ENCODE assay signal across 19 cellular contexts in genomic region chr15:80912673-80913072, GRCh38.
DNase-seq lines count a peak whose midpoint lies in the region; ATAC-seq, FAIRE-seq and TF ChIP-seq lines count a peak whose summit lies in the region.
"Had no signal": no experiment of that assay in that cellular context is flagged by ENCODE, and none has a peak within 500 bp of the region (broad histone marks: within the 10 kb centered on the region; RNA-seq: fewer than 3 reads in every experiment).

No MANE protein-coding gene starts in this region.

- WGBS in A549 (ENCODE audit: missing lambda C conversion rate): 71% methylated on average over 6 of the region's 6 CpGs
- 86% methylated on average over 6 of the region's 6 CpGs for WGBS in prostate gland
- 82 to 85% methylated on average over 6 of the region's 6 CpGs for WGBS in testis, 2 donors

- CTCF ChIA-PET in A549 (lab: Yijun Ruan, JAX): interaction anchor here (0.6 to 3.2 kb wide), 5 partner anchors 12 to 457 kb away, joined by 3 to 17 read pairs (median 3); no protein-coding TSS in a partner anchor

- H3K36me3 ChIP-seq in prostate gland: no peaks in the 10 kb centered on the region
- no peaks in the 10 kb centered on the region for H3K36me3 ChIP-seq in testis (ENCODE audit: low read depth, missing control alignments)

- H3K4me2 ChIP-seq in A549: no peak overlapping the region
- H3K4me2 ChIP-seq: KMS-11 had no signal

- TF ChIP-seq CTCF in A549 (IDR thresholded peaks at IDR 0.05): no peak
- no peak for TF ChIP-seq CTCF in dorsolateral prefrontal cortex (IDR thresholded peaks at IDR 0.05 in 54 of 56, conservative IDR thresholded peaks at IDR 0.05 in 2 of 56; ENCODE audit: low read depth in 1 of 56, partially characterized antibody in 56 of 56)
- TF ChIP-seq CTCF in prostate gland (IDR thresholded peaks at IDR 0.05): no peak
- TF ChIP-seq CTCF in testis (IDR thresholded peaks at IDR 0.05): no peak
- no peak for TF ChIP-seq CTCF in omental fat pad (IDR thresholded peaks at IDR 0.05)

- no peak for FAIRE-seq in A549 (lab: Jason Lieb, UNC)
- FAIRE-seq: D721Med, H54 had no signal

- H3K27me3 ChIP-seq in dorsolateral prefrontal cortex: no peaks in the 10 kb centered on the region
- no peaks in the 10 kb centered on the region for H3K27me3 ChIP-seq in prostate gland (replicated peaks; ENCODE audit: insufficient read depth)
- no peaks in the 10 kb centered on the region for H3K27me3 ChIP-seq in testis

- ATAC-seq in A549: no peak
- ATAC-seq in omental fat pad (ENCODE audit: low FRiP score): no peak
- no peak for ATAC-seq in HG02938 (IDR thresholded peaks at IDR 0.05; ENCODE audit: unreplicated experiment)
- no peak for ATAC-seq in GM18511 (IDR thresholded peaks at IDR 0.05; ENCODE audit: unreplicated experiment)
- ATAC-seq: CD8-positive, alpha-beta T cell; HCT116 had no signal

- H3K27ac ChIP-seq in A549 (no peak overlapping the region), dorsolateral prefrontal cortex (peak overlapping the region in 39 of 59 donors; percentile 0 to 75 (median 51)), prostate gland (peak overlapping the region; percentile 4 to 49), testis (peak overlapping the region; percentile 47 to 65)
- H3K27ac ChIP-seq: KMS-11 had no signal

- H3K4me1 ChIP-seq in A549 (no peaks in the 10 kb centered on the region), prostate gland (replicated peaks) (peaks cover 11% of the 10 kb centered on the region), testis (peaks cover 20% of the 10 kb centered on the region)

- POLR2A ChIA-PET in A549 (lab: Yijun Ruan, JAX): no interaction called here

- peaks cover 11% of the 10 kb centered on the region; the same call in 1 of the 3 replicates for H3K9me3 ChIP-seq in A549
- no peaks in the 10 kb centered on the region for H3K9me3 ChIP-seq in prostate gland
- no peaks in the 10 kb centered on the region for H3K9me3 ChIP-seq in testis

- H3K4me3 ChIP-seq in A549: no peak overlapping the region
- H3K4me3 ChIP-seq in dorsolateral prefrontal cortex: no peak overlapping the region
- no peak overlapping the region for H3K4me3 ChIP-seq in prostate gland
- H3K4me3 ChIP-seq in testis: no peak overlapping the region

- no peak for TF ChIP-seq EP300 in A549 (IDR thresholded peaks at IDR 0.05)

- DNase-seq in A549 (ENCODE audit: low read depth in 1 of 2, low spot score in 1 of 2): no peak
- no peak for DNase-seq in dorsolateral prefrontal cortex
- no peak for DNase-seq in prostate gland (ENCODE audit: low spot score)
- no peak for DNase-seq in testis
- no peak for DNase-seq in omental fat pad (ENCODE audit: low spot score)
- DNase-seq: 8988T; ACHN; C1 segment of cervical spinal cord; CD8-positive, alpha-beta T cell; COR-L47; DMS153; DND-41; GF-D8 had no signal

- no peak for TF ChIP-seq RAD21 in A549 (conservative IDR thresholded peaks at IDR 0.05 in 1 of 2, IDR thresholded peaks at IDR 0.05 in 1 of 2)

- no peak for TF ChIP-seq POLR2A in A549 (IDR thresholded peaks at IDR 0.05; ENCODE audit: low read length)
- TF ChIP-seq POLR2A in prostate gland (IDR thresholded peaks at IDR 0.05): no peak
- TF ChIP-seq POLR2A in testis (IDR thresholded peaks at IDR 0.05): no peak

- intact Hi-C loops in dorsolateral prefrontal cortex (cut with DNase I) (no loop called here), prostate gland (cut with DNase I) (no loop called here), testis (cut with DNase I; ENCODE audit: low total_unique reads) (no loop called here)

TF ChIP-seq in A549, 52 proteins besides CTCF, POLR2A, EP300 and RAD21:
- TF ChIP-seq JUN (IDR thresholded peaks at IDR 0.05) (no peak), GATA3 (IDR thresholded peaks at IDR 0.05; ENCODE audit: borderline replicate concordance) (no peak), TP53 (CRISPR knock-in tag; IDR thresholded peaks at IDR 0.05) (no peak), MAFK (IDR thresholded peaks at IDR 0.05; ENCODE audit: partially characterized antibody) (peak; percentile 63), KDM5A (IDR thresholded peaks at IDR 0.05) (no peak), KDM1A (IDR thresholded peaks at IDR 0.05; ENCODE audit: low read depth) (no peak), EHF (CRISPR knock-in tag; IDR thresholded peaks at IDR 0.05) (no peak), HDAC2 (IDR thresholded peaks at IDR 0.05) (no peak)
- TF ChIP-seq, protein P1, sequence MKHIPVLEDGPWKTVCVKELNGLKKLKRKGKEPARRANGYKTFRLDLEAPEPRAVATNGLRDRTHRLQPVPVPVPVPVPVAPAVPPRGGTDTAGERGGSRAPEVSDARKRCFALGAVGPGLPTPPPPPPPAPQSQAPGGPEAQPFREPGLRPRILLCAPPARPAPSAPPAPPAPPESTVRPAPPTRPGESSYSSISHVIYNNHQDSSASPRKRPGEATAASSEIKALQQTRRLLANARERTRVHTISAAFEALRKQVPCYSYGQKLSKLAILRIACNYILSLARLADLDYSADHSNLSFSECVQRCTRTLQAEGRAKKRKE (CRISPR knock-in tag; IDR thresholded peaks at IDR 0.05; ENCODE audit: low read depth): no peak
TF ChIP-seq in A549: peak in this region for 1.

Comparison
In these comparisons a context has a peak if more than half of its experiments do, and no peak if none do; other contexts are left out.
1. H3K27ac ChIP-seq: peak in dorsolateral prefrontal cortex (39 of 59), prostate gland (2 of 2) and testis (2 of 2); none in A549 (0 of 2).